In genomic region chr21:44873356-44874239, GRCh38 we compare ENCODE assay signal across 8 cellular contexts. TPM values are rescaled to one million over a fixed set of nuclear protein-coding genes. Genes with fewer than 3 reads are reported as not detected.
A peak's percentile ranks its signal among the peaks of the same experiment; 100 is the strongest.
DNase-seq lines count a peak whose midpoint lies in the region; ATAC-seq and TF ChIP-seq lines count a peak whose summit lies in the region.

A gene with protein sequence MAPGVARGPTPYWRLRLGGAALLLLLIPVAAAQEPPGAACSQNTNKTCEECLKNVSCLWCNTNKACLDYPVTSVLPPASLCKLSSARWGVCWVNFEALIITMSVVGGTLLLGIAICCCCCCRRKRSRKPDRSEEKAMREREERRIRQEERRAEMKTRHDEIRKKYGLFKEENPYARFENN (minus strand): TSS chr21:44873690. CDS start chr21:44873616, 74 bp downstream.

- peak within 1 kb of the TSS; percentile 89 to 98 (median 96) for H3K4me3 Mint-ChIP-seq in naive B cell
- peak within 1 kb of the TSS; percentile 89 for H3K4me3 Mint-ChIP-seq in stimulated activated effector memory CD8-positive, alpha-beta T cell treated with anti-CD3 and anti-CD28 coated beads, Interleukin-12 subunit alpha, Interleukin-12 subunit beta, amount 100 ng/mL, for 72 hours

- DNase-seq in EH (ENCODE audit: low read depth) (peak; percentile 97), GOT3 (lab: John Stamatoyannopoulos, UW) (peak; percentile 94), LNCaP clone FGC (ENCODE audit: low read depth) (peak; percentile 79), RPMI8226 (peak; percentile 99), fibroblast of gingiva (ENCODE audit: low read depth) (peak; percentile 94), naive B cell (peak; percentile 97)
- peak; percentile 97 to 99 for DNase-seq in activated T-helper 1 cell treated with anti-CD3 and anti-CD28 coated beads, Interleukin-2, amount 50 U/mL, for 16 hours (ENCODE audit: low read depth in 1 of 2, low spot score in 1 of 2)
- peak; percentile 99 to 100 for DNase-seq in stimulated activated effector memory CD8-positive, alpha-beta T cell treated with anti-CD3 and anti-CD28 coated beads, Interleukin-12 subunit alpha, Interleukin-12 subunit beta, amount 100 ng/mL, for 72 hours (ENCODE audit: low spot score in 2 of 2)

- peak within 1 kb of the TSS; percentile 91 for H3K4me3 ChIP-seq in LNCaP clone FGC (ENCODE audit: low read depth, low read length)

- peaks cover 57 to 70% (median 58%) of the 10 kb centered on the region in 3 donors for H3K4me1 Mint-ChIP-seq in naive B cell
- peaks cover 46% of the 10 kb centered on the region for H3K4me1 Mint-ChIP-seq in stimulated activated effector memory CD8-positive, alpha-beta T cell treated with anti-CD3 and anti-CD28 coated beads, Interleukin-12 subunit alpha, Interleukin-12 subunit beta, amount 100 ng/mL, for 72 hours

- peak; percentile 73 to 76 for ATAC-seq in naive B cell (ENCODE audit: low read depth in 2 of 2)
- peak; percentile 87 for ATAC-seq in stimulated activated effector memory CD8-positive, alpha-beta T cell treated with anti-CD3 and anti-CD28 coated beads, Interleukin-12 subunit alpha, Interleukin-12 subunit beta, amount 100 ng/mL, for 72 hours

- H3K36me3 Mint-ChIP-seq in naive B cell, result no peaks in the 10 kb centered on the region
- peaks cover 31% of the 10 kb centered on the region for H3K36me3 Mint-ChIP-seq in stimulated activated effector memory CD8-positive, alpha-beta T cell treated with anti-CD3 and anti-CD28 coated beads, Interleukin-12 subunit alpha, Interleukin-12 subunit beta, amount 100 ng/mL, for 72 hours

- no peak for TF ChIP-seq CTCF in LNCaP clone FGC (IDR thresholded peaks at IDR 0.05; ENCODE audit: control insufficient read depth, extremely low read depth, insufficient read depth)

- H3K27me3 Mint-ChIP-seq in naive B cell, result no peaks in the 10 kb centered on the region

- H3K27ac Mint-ChIP-seq in naive B cell, result peak within 1 kb of the TSS; percentile 93 to 98 (median 97)
- H3K27ac Mint-ChIP-seq in stimulated activated effector memory CD8-positive, alpha-beta T cell treated with anti-CD3 and anti-CD28 coated beads, Interleukin-12 subunit alpha, Interleukin-12 subunit beta, amount 100 ng/mL, for 72 hours, result peak within 1 kb of the TSS; percentile 90

- no peaks in the 10 kb centered on the region for H3K9me3 Mint-ChIP-seq in naive B cell
- no peaks in the 10 kb centered on the region for H3K9me3 Mint-ChIP-seq in stimulated activated effector memory CD8-positive, alpha-beta T cell treated with anti-CD3 and anti-CD28 coated beads, Interleukin-12 subunit alpha, Interleukin-12 subunit beta, amount 100 ng/mL, for 72 hours

RNA-seq across cellular contexts. Expression of the gene that starts here (rescaled TPM):
- polyA plus RNA-seq in naive B cell (ENCODE audit: low read depth in 6 of 6), result 10 to 100 TPM; 28.1 to 43.5 (median 36.1) TPM

Comparison
In these comparisons a context has a peak if more than half of its experiments do, and no peak if none do; other contexts are left out.
1. Peak in every context shown above with its lines: DNase-seq, ATAC-seq and H3K4me3 ChIP-seq.